Comparison of ENCODE assay signal across 9 cellular contexts in genomic region chr5:37668524-37669047, GRCh38.
A peak's percentile ranks its signal among the peaks of the same experiment; 100 is the strongest.
DNase-seq lines count a peak whose midpoint lies in the region; ATAC-seq, FAIRE-seq and TF ChIP-seq lines count a peak whose summit lies in the region.
"Had no signal": no experiment of that assay in that cellular context is flagged by ENCODE, and none has a peak within 500 bp of the region (broad histone marks: within the 10 kb centered on the region; RNA-seq: fewer than 3 reads in every experiment).

No MANE protein-coding gene starts in this region.

- peaks cover 7% of the 10 kb centered on the region for H3K4me1 Mint-ChIP-seq in Caco-2 (ENCODE audit: low read depth, unreplicated experiment)
- peaks cover 15% of the 10 kb centered on the region for H3K4me1 Mint-ChIP-seq in activated naive CD4-positive, alpha-beta T cell treated with anti-CD3 and anti-CD28 coated beads, Interleukin-2, amount 10 ng/mL, durations not matched to agents 7 days and 5 days
- peaks cover 22% of the 10 kb centered on the region for H3K4me1 Mint-ChIP-seq in activated naive CD8-positive, alpha-beta T cell treated with anti-CD3 and anti-CD28 coated beads, Interleukin-2, amount 50 U/mL, for 24 hours

- H2AK5ac ChIP-seq in mesendoderm (ENCODE audit: low read length) = no peak overlapping the region

- peak; percentile 79 for FAIRE-seq in bronchial epithelial cell (lab: Jason Lieb, UNC)

- no peak overlapping the region for H4K5ac ChIP-seq in mesendoderm (ENCODE audit: low read length)

- H2BK15ac ChIP-seq in mesendoderm (replicated peaks; ENCODE audit: low read depth) = no peak overlapping the region

- H3K27ac ChIP-seq in mesendoderm (ENCODE audit: low read depth, low read length) = no peak overlapping the region
- H3K27ac ChIP-seq in esophagus squamous epithelium = no peak overlapping the region
- H3K27ac ChIP-seq: parathyroid adenoma had no signal

- no peak overlapping the region for H2BK5ac ChIP-seq in mesendoderm (ENCODE audit: low read length)

- H3K9me3 Mint-ChIP-seq in Caco-2 (ENCODE audit: unreplicated experiment) = peaks cover 9% of the 10 kb centered on the region
- H3K9me3 Mint-ChIP-seq in activated naive CD4-positive, alpha-beta T cell treated with anti-CD3 and anti-CD28 coated beads, Interleukin-2, amount 10 ng/mL, durations not matched to agents 7 days and 5 days = no peaks in the 10 kb centered on the region
- H3K9me3 Mint-ChIP-seq in activated naive CD8-positive, alpha-beta T cell treated with anti-CD3 and anti-CD28 coated beads, Interleukin-2, amount 50 U/mL, for 24 hours = peaks cover 4% of the 10 kb centered on the region

- intact Hi-C loops in Caco-2 (cut with micrococcal nuclease; ENCODE audit: unreplicated experiment) = loop anchor here (1.0 kb wide), 1 partner anchor 92 kb away; no protein-coding TSS in a partner anchor
- intact Hi-C loops in esophagus squamous epithelium (cut with DNase I) = no loop called here

- H3K4me2 ChIP-seq in mesendoderm (ENCODE audit: low read length) = no peak overlapping the region

- peaks cover 14% of the 10 kb centered on the region for H3K4me1 ChIP-seq in Caco-2
- H3K4me1 ChIP-seq in mesendoderm (ENCODE audit: control insufficient read depth, low read depth, low read length) = no peaks in the 10 kb centered on the region
- peaks cover 0 to 21% (median 0%) of the 10 kb centered on the region in 3 donors for H3K4me1 ChIP-seq in esophagus squamous epithelium
- H3K4me1 ChIP-seq: parathyroid adenoma had no signal

- no peak overlapping the region for H3K18ac ChIP-seq in mesendoderm (ENCODE audit: low read length)

- H3K27ac Mint-ChIP-seq in Caco-2 (ENCODE audit: unreplicated experiment) = peak overlapping the region; percentile 30
- H3K27ac Mint-ChIP-seq in activated naive CD4-positive, alpha-beta T cell treated with anti-CD3 and anti-CD28 coated beads, Interleukin-2, amount 10 ng/mL, durations not matched to agents 7 days and 5 days = no peak overlapping the region
- no peak overlapping the region for H3K27ac Mint-ChIP-seq in activated naive CD8-positive, alpha-beta T cell treated with anti-CD3 and anti-CD28 coated beads, Interleukin-2, amount 50 U/mL, for 24 hours

- H3K56ac ChIP-seq in mesendoderm (ENCODE audit: low read length) = no peak overlapping the region

- no peaks in the 10 kb centered on the region for H3K27me3 ChIP-seq in Caco-2 (replicated peaks; ENCODE audit: control insufficient read depth, insufficient read depth, low read length)
- no peaks in the 10 kb centered on the region for H3K27me3 ChIP-seq in bronchial epithelial cell (ENCODE audit: control insufficient read depth, insufficient read depth, low read length)
- no peaks in the 10 kb centered on the region for H3K27me3 ChIP-seq in mesendoderm (ENCODE audit: insufficient read depth, low read length, poor library complexity)
- H3K27me3 ChIP-seq in esophagus squamous epithelium = no peaks in the 10 kb centered on the region

- CTCF ChIA-PET in Caco-2 (lab: Charles Lee) = no interaction called here
- CTCF ChIA-PET in activated naive CD4-positive, alpha-beta T cell treated with anti-CD3 and anti-CD28 coated beads, Interleukin-2, amount 10 ng/mL, durations not matched to agents 7 days and 5 days (lab: Charles Lee) = interaction anchor here (0.9 kb wide), 1 partner anchor 14 kb away, joined by 3 read pairs; no protein-coding TSS in a partner anchor

- no peak overlapping the region for H3K4me3 Mint-ChIP-seq in Caco-2 (ENCODE audit: unreplicated experiment)
- no peak overlapping the region for H3K4me3 Mint-ChIP-seq in activated naive CD4-positive, alpha-beta T cell treated with anti-CD3 and anti-CD28 coated beads, Interleukin-2, amount 10 ng/mL, durations not matched to agents 7 days and 5 days
- H3K4me3 Mint-ChIP-seq in activated naive CD8-positive, alpha-beta T cell treated with anti-CD3 and anti-CD28 coated beads, Interleukin-2, amount 50 U/mL, for 24 hours = no peak overlapping the region

- H3K23ac ChIP-seq in mesendoderm (ENCODE audit: low read length) = no peak overlapping the region

- POLR2A ChIA-PET in Caco-2 (lab: Charles Lee) = interaction anchor here (0.5 kb wide), 1 partner anchor 336 kb away, joined by 5 read pairs; no protein-coding TSS in a partner anchor

- H2BK120ac ChIP-seq in mesendoderm (ENCODE audit: low read depth, low read length) = no peak overlapping the region

- no peak for TF ChIP-seq CTCF in Caco-2 (IDR thresholded peaks at IDR 0.05; ENCODE audit: insufficient read depth in 1 of 2, low read depth in 1 of 2, low read length in 1 of 2, severe bottlenecking in 1 of 2, unreplicated experiment in 1 of 2)
- TF ChIP-seq CTCF in bronchial epithelial cell (IDR thresholded peaks at IDR 0.05; ENCODE audit: insufficient read depth, low read length, severe bottlenecking) = no peak
- no peak for TF ChIP-seq CTCF in esophagus squamous epithelium (IDR thresholded peaks at IDR 0.05)

- no CpG with 5 or more reads among the region's 2 CpGs for WGBS in mesendoderm (ENCODE audit: extremely low coverage, insufficient coverage, low lambda C conversion rate)
- WGBS in esophagus squamous epithelium, 2 donors = 26 to 68% methylated on average over 2 of the region's 2 CpGs

- TF ChIP-seq POLR2A in esophagus squamous epithelium (IDR thresholded peaks at IDR 0.05) = no peak

- no peaks in the 10 kb centered on the region for H3K79me1 ChIP-seq in mesendoderm (ENCODE audit: low read length)

- no peaks in the 10 kb centered on the region for H3K27me3 Mint-ChIP-seq in Caco-2 (ENCODE audit: insufficient read depth, unreplicated experiment)
- H3K27me3 Mint-ChIP-seq in activated naive CD4-positive, alpha-beta T cell treated with anti-CD3 and anti-CD28 coated beads, Interleukin-2, amount 10 ng/mL, durations not matched to agents 7 days and 5 days = no peaks in the 10 kb centered on the region
- H3K27me3 Mint-ChIP-seq in activated naive CD8-positive, alpha-beta T cell treated with anti-CD3 and anti-CD28 coated beads, Interleukin-2, amount 50 U/mL, for 24 hours = no peaks in the 10 kb centered on the region

- peak; percentile 78 to 82 for DNase-seq in Caco-2
- peak; percentile 23 to 51 for DNase-seq in NCI-H187 (lab: John Stamatoyannopoulos, UW)
- peak; percentile 98 for DNase-seq in bronchial epithelial cell (ENCODE audit: low read depth)
- peak; percentile 93 for DNase-seq in mesendoderm
- no peak for DNase-seq in activated naive CD4-positive, alpha-beta T cell treated with anti-CD3 and anti-CD28 coated beads, Interleukin-2, amount 10 ng/mL, durations not matched to agents 7 days and 5 days
- no peak for DNase-seq in activated effector memory CD4-positive, alpha-beta T cell treated with Interleukin-2 at 50 U/mL for 16 hours
- DNase-seq in activated naive CD8-positive, alpha-beta T cell treated with anti-CD3 and anti-CD28 coated beads, Interleukin-2, amount 50 U/mL, for 24 hours = no peak
- no peak for DNase-seq in esophagus squamous epithelium (lab: John Stamatoyannopoulos, UW)

- no TSS peak for BruUV-seq in Caco-2 (replicated peaks; lab: Mats Ljungman, UMichigan)

- H3K9me3 ChIP-seq in Caco-2 = no peaks in the 10 kb centered on the region
- H3K9me3 ChIP-seq in esophagus squamous epithelium = no peaks in the 10 kb centered on the region

- no peak for ATAC-seq in activated naive CD8-positive, alpha-beta T cell treated with anti-CD3 and anti-CD28 coated beads, Interleukin-2, amount 50 U/mL, for 24 hours

- no peaks in the 10 kb centered on the region for H3K36me3 ChIP-seq in Caco-2 (ENCODE audit: control insufficient read depth, insufficient read depth, low read length)
- H3K36me3 ChIP-seq in bronchial epithelial cell (ENCODE audit: control insufficient read depth, insufficient read depth, low read length) = no peaks in the 10 kb centered on the region
- no peaks in the 10 kb centered on the region for H3K36me3 ChIP-seq in mesendoderm (ENCODE audit: control insufficient read depth, insufficient read depth, low read length)
- H3K36me3 ChIP-seq in esophagus squamous epithelium = no peaks in the 10 kb centered on the region

- H3K9ac ChIP-seq in mesendoderm (ENCODE audit: low read length) = no peak overlapping the region
- H3K9ac ChIP-seq: parathyroid adenoma had no signal

- H4K8ac ChIP-seq in mesendoderm (ENCODE audit: low read depth, low read length) = no peak overlapping the region

- no peaks in the 10 kb centered on the region for H3K36me3 Mint-ChIP-seq in Caco-2 (ENCODE audit: insufficient read depth, unreplicated experiment)
- no peaks in the 10 kb centered on the region for H3K36me3 Mint-ChIP-seq in activated naive CD4-positive, alpha-beta T cell treated with anti-CD3 and anti-CD28 coated beads, Interleukin-2, amount 10 ng/mL, durations not matched to agents 7 days and 5 days
- peaks cover 8% of the 10 kb centered on the region for H3K36me3 Mint-ChIP-seq in activated naive CD8-positive, alpha-beta T cell treated with anti-CD3 and anti-CD28 coated beads, Interleukin-2, amount 50 U/mL, for 24 hours (ENCODE audit: low read depth)

- H3K4me3 ChIP-seq in Caco-2 (ENCODE audit: low read depth, low read length) = no peak overlapping the region
- no peak overlapping the region for H3K4me3 ChIP-seq in bronchial epithelial cell (ENCODE audit: low read depth, low read length)
- no peak overlapping the region for H3K4me3 ChIP-seq in mesendoderm (ENCODE audit: low read length)
- H3K4me3 ChIP-seq in esophagus squamous epithelium = no peak overlapping the region

- H3K4ac ChIP-seq in mesendoderm (ENCODE audit: low read depth, low read length) = no peak overlapping the region

- H3K79me2 ChIP-seq in mesendoderm (ENCODE audit: control insufficient read depth, insufficient read depth, low read length) = no peaks in the 10 kb centered on the region
- H3K79me2 ChIP-seq: parathyroid adenoma had no signal

Comparison
In these comparisons a context has a peak if more than half of its experiments do, and no peak if none do; other contexts are left out.
1. DNase-seq: peak in Caco-2 (2 of 2), NCI-H187 (2 of 2), bronchial epithelial cell (single experiment) and mesendoderm (single experiment); none in activated naive CD4-positive, alpha-beta T cell treated with anti-CD3 and anti-CD28 coated beads, Interleukin-2, amount 10 ng/mL, durations not matched to agents 7 days and 5 days (single experiment), activated effector memory CD4-positive, alpha-beta T cell treated with Interleukin-2 at 50 U/mL for 16 hours (single experiment), activated naive CD8-positive, alpha-beta T cell treated with anti-CD3 and anti-CD28 coated beads, Interleukin-2, amount 50 U/mL, for 24 hours (single experiment) and esophagus squamous epithelium (single experiment).